Comparison of ENCODE assay signal across 1 cellular context in genomic region chr2:236972491-236973379, GRCh38.
TF ChIP-seq lines count a peak whose summit lies in the region.

No MANE protein-coding gene starts in this region.

TF ChIP-seq in HCT116, 20 proteins besides CTCF, POLR2A, EP300 and RAD21 (continued from another document):
- TF ChIP-seq ZBTB33 (IDR thresholded peaks at IDR 0.05; ENCODE audit: extremely low read depth, insufficient replicate concordance, low read length) (no peak), CBX3 (IDR thresholded peaks at IDR 0.05; ENCODE audit: low read depth) (no peak), EZH2 (IDR thresholded peaks at IDR 0.05) (no peak), JUND (IDR thresholded peaks at IDR 0.05) (no peak), EGR1 (IDR thresholded peaks at IDR 0.05; ENCODE audit: low read depth) (no peak), EZH2phosphoT487 (IDR thresholded peaks at IDR 0.05; ENCODE audit: borderline replicate concordance) (no peak), ATF3 (IDR thresholded peaks at IDR 0.05) (no peak)
